ENCODE assay signal across 3 cellular contexts in genomic region chr17:33551075-33551474, GRCh38.
TF ChIP-seq lines count a peak whose summit lies in the region.

No MANE protein-coding gene starts in this region.

TF ChIP-seq in A549, 52 proteins besides CTCF, POLR2A, EP300 and RAD21:
- no peak for TF ChIP-seq USF2 (IDR thresholded peaks at IDR 0.05)
- no peak for TF ChIP-seq NR3C1 (IDR thresholded peaks at IDR 0.05)
- TF ChIP-seq CEBPB (IDR thresholded peaks at IDR 0.05) = peak; percentile 51 to 70; a peak in 3 of 4 replicates
- TF ChIP-seq EHF (CRISPR knock-in tag; IDR thresholded peaks at IDR 0.05) = no peak
- no peak for TF ChIP-seq PHF8 (IDR thresholded peaks at IDR 0.05; ENCODE audit: borderline replicate concordance, low read depth)
- no peak for TF ChIP-seq HEYL (CRISPR knock-in tag; IDR thresholded peaks at IDR 0.05)
- TF ChIP-seq FOSB (CRISPR knock-in tag; IDR thresholded peaks at IDR 0.05) = no peak

TF ChIP-seq in IMR-90, 13 proteins besides CTCF, POLR2A, EP300 and RAD21:
- peak; percentile 86 for TF ChIP-seq CEBPB (IDR thresholded peaks at IDR 0.05; ENCODE audit: low read depth, low read length)
- no peak for TF ChIP-seq RFX5 (IDR thresholded peaks at IDR 0.05; ENCODE audit: low read depth, low read length)

TF ChIP-seq in H1, 55 proteins besides CTCF, POLR2A, EP300 and RAD21:
- TF ChIP-seq NANOG (IDR thresholded peaks at IDR 0.05; ENCODE audit: insufficient read depth, low read depth, low read length, poor library complexity, severe bottlenecking) (no peak), CEBPB (IDR thresholded peaks at IDR 0.05; ENCODE audit: low read depth, low read length) (peak; percentile 82), EGR1 (IDR thresholded peaks at IDR 0.05; ENCODE audit: borderline replicate concordance, low read depth, low read length) (no peak), SP2 (IDR thresholded peaks at IDR 0.05; ENCODE audit: low read length) (no peak), RBBP5 (IDR thresholded peaks at IDR 0.05; ENCODE audit: borderline replicate concordance, low read depth, low read length) (no peak)
